ENCODE assay signal across 15 cellular contexts in genomic region chr6:90412538-90413369, GRCh38.
A peak's percentile ranks its signal among the peaks of the same experiment; 100 is the strongest.
DNase-seq lines count a peak whose midpoint lies in the region; ATAC-seq, FAIRE-seq and TF ChIP-seq lines count a peak whose summit lies in the region.
"Had no signal": no experiment of that assay in that cellular context is flagged by ENCODE, and none has a peak within 500 bp of the region (broad histone marks: within the 10 kb centered on the region; RNA-seq: fewer than 3 reads in every experiment).

No MANE protein-coding gene starts in this region.

- ATAC-seq in stimulated activated naive CD8-positive, alpha-beta T cell treated with anti-CD3 and anti-CD28 coated beads, Interleukin-15, Interleukin-2, amounts not matched to agents 100 U/mL and 50 U/mL, for 24 hours = no peak
- ATAC-seq in activated B cell treated with CpG ODN at 0.5 μM for 24 hours (ENCODE audit: low read depth) = no peak
- peak; percentile 8 for ATAC-seq in aorta (ENCODE audit: low FRiP score)
- ATAC-seq in HG03139 (IDR thresholded peaks at IDR 0.05; ENCODE audit: unreplicated experiment) = no peak
- ATAC-seq in GM21825 (IDR thresholded peaks at IDR 0.05; ENCODE audit: unreplicated experiment) = no peak
- ATAC-seq: GM12878 had no signal

- H3K27ac Mint-ChIP-seq in stimulated activated naive CD8-positive, alpha-beta T cell treated with anti-CD3 and anti-CD28 coated beads, Interleukin-15, Interleukin-2, amounts not matched to agents 100 ng/mL and 50 ng/mL, for 24 hours = peak overlapping the region; percentile 94
- H3K27ac Mint-ChIP-seq in activated B cell treated with CpG ODN at 0.5 μM for 24 hours (no peak overlapping the region), endodermal cell (no peak overlapping the region)

- H3K4me1 Mint-ChIP-seq in stimulated activated naive CD8-positive, alpha-beta T cell treated with anti-CD3 and anti-CD28 coated beads, Interleukin-15, Interleukin-2, amounts not matched to agents 100 ng/mL and 50 ng/mL, for 24 hours (ENCODE audit: low read depth) = peaks cover 74% of the 10 kb centered on the region
- H3K4me1 Mint-ChIP-seq in activated B cell treated with CpG ODN at 0.5 μM for 24 hours (peaks cover 32% of the 10 kb centered on the region), endodermal cell (peaks cover 29% of the 10 kb centered on the region)

- DNase-seq in stimulated activated naive CD8-positive, alpha-beta T cell treated with anti-CD3 and anti-CD28 coated beads, Interleukin-15, Interleukin-2, amounts not matched to agents 100 U/mL and 50 U/mL, for 24 hours = no peak
- DNase-seq in activated B cell treated with CpG ODN at 0.5 μM for 24 hours = no peak
- peak; percentile 72 for DNase-seq in endodermal cell
- DNase-seq in aorta = no peak
- no peak for DNase-seq in GM12891 (ENCODE audit: insufficient read length, low spot score)
- DNase-seq: EL, left lung, MG63, NCI-H2081 treated with DMSO at 0.1 percent for 48 hours, tibial artery had no signal

- POLR2A ChIA-PET in activated B cell treated with CpG ODN at 0.5 μM for 24 hours (lab: Charles Lee) = interaction anchor here (1.3 to 2.4 kb wide), 3 partner anchors 15 to 117 kb away, joined by 3 to 10 read pairs (median 7); partner anchors contain the start of gene BACH2

- intact Hi-C loops in activated B cell treated with CpG ODN at 0.5 μM for 24 hours (cut with micrococcal nuclease) (loop anchor here (5.0 kb wide), 2 partner anchors 65 to 330 kb away; no protein-coding TSS in a partner anchor), aorta (cut with DNase I) (no loop called here)

- no peak overlapping the region for H3K9ac ChIP-seq in endodermal cell (ENCODE audit: extremely low read depth, low read length, poor library complexity, severe bottlenecking)

- H3K4me1 ChIP-seq in endodermal cell (ENCODE audit: control insufficient read depth, insufficient read depth, low read length) (peaks cover 5% of the 10 kb centered on the region), aorta (ENCODE audit: control insufficient read depth in 1 of 2, insufficient read depth in 2 of 2, low read length in 2 of 2) (no peaks in the 10 kb centered on the region)

- H3K27ac ChIP-seq in endodermal cell (ENCODE audit: low read depth, low read length) (no peak overlapping the region), aorta (ENCODE audit: low read depth in 1 of 2, low read length in 2 of 2) (no peak overlapping the region)
- H3K27ac ChIP-seq: left lung, tibial artery had no signal

- H3K36me3 Mint-ChIP-seq in stimulated activated naive CD8-positive, alpha-beta T cell treated with anti-CD3 and anti-CD28 coated beads, Interleukin-15, Interleukin-2, amounts not matched to agents 100 ng/mL and 50 ng/mL, for 24 hours (ENCODE audit: low read depth) = no peaks in the 10 kb centered on the region
- H3K36me3 Mint-ChIP-seq in activated B cell treated with CpG ODN at 0.5 μM for 24 hours (ENCODE audit: low read depth) (no peaks in the 10 kb centered on the region), endodermal cell (ENCODE audit: low read depth) (no peaks in the 10 kb centered on the region)

- no peaks in the 10 kb centered on the region for H3K9me3 Mint-ChIP-seq in stimulated activated naive CD8-positive, alpha-beta T cell treated with anti-CD3 and anti-CD28 coated beads, Interleukin-15, Interleukin-2, amounts not matched to agents 100 ng/mL and 50 ng/mL, for 24 hours
- no peaks in the 10 kb centered on the region for H3K9me3 Mint-ChIP-seq in activated B cell treated with CpG ODN at 0.5 μM for 24 hours
- peaks cover 5% of the 10 kb centered on the region for H3K9me3 Mint-ChIP-seq in endodermal cell

- no peaks in the 10 kb centered on the region for H3K36me3 ChIP-seq in endodermal cell (ENCODE audit: control insufficient read depth, insufficient read depth, low read length)
- no peaks in the 10 kb centered on the region for H3K36me3 ChIP-seq in aorta (ENCODE audit: control insufficient read depth in 1 of 2, insufficient read depth in 2 of 2, low read length in 1 of 2)
- H3K36me3 ChIP-seq: left lung, MG63, tibial artery had no signal

- no peak for FAIRE-seq in GM12891 (lab: Jason Lieb, UNC)
- FAIRE-seq: GM12878, TTC549 had no signal

- no peak overlapping the region for H3K4me3 Mint-ChIP-seq in stimulated activated naive CD8-positive, alpha-beta T cell treated with anti-CD3 and anti-CD28 coated beads, Interleukin-15, Interleukin-2, amounts not matched to agents 100 ng/mL and 50 ng/mL, for 24 hours
- peak overlapping the region; percentile 3 for H3K4me3 Mint-ChIP-seq in activated B cell treated with CpG ODN at 0.5 μM for 24 hours
- no peak overlapping the region for H3K4me3 Mint-ChIP-seq in endodermal cell

- WGBS in endodermal cell (ENCODE audit: insufficient coverage in 1 of 2, insufficient read length in 1 of 2), 2 experiments = 91 to 100% methylated on average over 3 of the region's 3 CpGs
- WGBS in aorta, 2 donors = 62 to 64% methylated on average over 3 of the region's 3 CpGs

- H3K9me3 ChIP-seq in endodermal cell (ENCODE audit: control insufficient read depth, low read length) (peaks cover 2% of the 10 kb centered on the region), aorta (ENCODE audit: control insufficient read depth, low read length) (no peaks in the 10 kb centered on the region)
- H3K9me3 ChIP-seq: left lung, MG63, tibial artery had no signal

- H3K4me3 ChIP-seq in endodermal cell (ENCODE audit: low read length) (no peak overlapping the region), aorta (ENCODE audit: low read length in 2 of 2) (no peak overlapping the region)
- H3K4me3 ChIP-seq: GM12878, MG63 had no signal

- H3K27me3 ChIP-seq in endodermal cell (ENCODE audit: control insufficient read depth, insufficient read depth, low read length, poor library complexity, severe bottlenecking) = peaks cover 6% of the 10 kb centered on the region
- no peaks in the 10 kb centered on the region for H3K27me3 ChIP-seq in aorta (ENCODE audit: control insufficient read depth in 1 of 2, insufficient read depth in 2 of 2, low read length in 1 of 2)
- H3K27me3 ChIP-seq: MG63, tibial artery had no signal

- CTCF ChIA-PET in activated B cell treated with CpG ODN at 0.5 μM for 24 hours (lab: Charles Lee) = interaction anchor here (0.9 to 1.7 kb wide), 2 partner anchors 20 to 473 kb away, joined by 3 to 4 read pairs; no protein-coding TSS in a partner anchor

- no peaks in the 10 kb centered on the region for H3K27me3 Mint-ChIP-seq in stimulated activated naive CD8-positive, alpha-beta T cell treated with anti-CD3 and anti-CD28 coated beads, Interleukin-15, Interleukin-2, amounts not matched to agents 100 ng/mL and 50 ng/mL, for 24 hours
- H3K27me3 Mint-ChIP-seq in activated B cell treated with CpG ODN at 0.5 μM for 24 hours = no peaks in the 10 kb centered on the region
- no peaks in the 10 kb centered on the region for H3K27me3 Mint-ChIP-seq in endodermal cell (ENCODE audit: insufficient read depth)

- no peak for TF ChIP-seq CTCF in activated B cell treated with CpG ODN at 0.5 μM for 24 hours (IDR thresholded peaks at IDR 0.05)
- TF ChIP-seq CTCF in endodermal cell (conservative IDR thresholded peaks at IDR 0.05) = no peak

- no peak for TF ChIP-seq POLR2A in GM12891 (IDR thresholded peaks at IDR 0.05; ENCODE audit: low read depth, low read length)

TF ChIP-seq in GM12891, 5 proteins besides CTCF, POLR2A, EP300 and RAD21:
- TF ChIP-seq POLR2AphosphoS5 (IDR thresholded peaks at IDR 0.05; ENCODE audit: low read depth, low read length) (no peak), PAX5 (IDR thresholded peaks at IDR 0.05; ENCODE audit: insufficient read depth, low read length, severe bottlenecking) (no peak), POU2F2 (IDR thresholded peaks at IDR 0.05; ENCODE audit: low read depth, low read length) (no peak), SPI1 (IDR thresholded peaks at IDR 0.05; ENCODE audit: low read depth, low read length) (no peak), TAF1 (IDR thresholded peaks at IDR 0.05; ENCODE audit: low read depth, low read length) (no peak)
